ENCODE assay signal across 23 cellular contexts in the genomic region with DNA sequence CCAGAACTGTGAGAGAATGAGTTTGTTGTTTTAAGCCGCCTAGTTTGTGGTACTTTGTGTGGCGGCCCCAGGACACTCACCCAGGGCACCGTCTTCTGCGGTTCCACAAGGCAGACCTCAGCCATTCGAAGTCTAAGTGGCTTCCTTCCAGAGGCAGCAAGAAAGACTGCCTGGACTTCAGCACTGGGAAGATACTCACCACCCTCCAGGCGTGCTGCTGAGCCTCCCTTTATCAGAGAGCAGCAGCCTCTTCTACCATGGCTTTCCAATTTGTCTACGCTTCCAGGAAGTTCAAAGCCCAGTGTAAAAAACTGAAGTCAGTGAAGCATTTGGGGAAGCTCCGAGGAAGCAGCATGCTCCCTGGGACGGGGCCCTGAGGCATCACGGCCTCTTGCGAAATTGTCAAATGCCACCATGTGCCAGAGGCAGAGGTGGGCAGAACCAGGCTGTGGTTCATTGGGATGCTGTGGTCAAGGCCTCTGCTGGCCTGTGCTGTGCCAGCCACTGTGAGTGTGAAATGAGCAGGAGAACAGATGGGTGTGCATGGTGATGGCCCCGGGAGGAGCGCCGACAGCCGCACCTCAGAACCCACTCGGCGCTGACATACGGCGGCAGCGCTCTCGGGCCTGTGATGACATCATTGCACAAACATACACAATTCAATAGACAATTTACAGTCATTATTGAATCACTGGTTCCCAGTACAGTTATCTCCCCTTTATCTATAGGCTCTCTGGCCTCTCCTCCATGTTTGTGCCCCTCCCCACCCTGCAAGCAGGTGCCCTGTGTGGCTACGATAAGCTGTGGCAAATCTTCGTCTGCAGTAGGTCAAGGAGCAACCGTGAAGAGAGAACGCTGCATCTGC.
DNase-seq lines count a peak whose midpoint lies in the region; ATAC-seq and TF ChIP-seq lines count a peak whose summit lies in the region.
"Had no signal": no experiment of that assay in that cellular context is flagged by ENCODE, and none has a peak within 500 bp of the region (broad histone marks: within the 10 kb centered on the region; RNA-seq: fewer than 3 reads in every experiment).

No MANE protein-coding gene starts in this region.

- H3K4ac ChIP-seq in IMR-90 (ENCODE audit: low read depth, low read length) = no peak overlapping the region
- H3K4ac ChIP-seq in mesenchymal stem cell (ENCODE audit: low read depth in 1 of 2, low read length in 2 of 2) = no peak overlapping the region

- H2AFZ ChIP-seq in IMR-90 (replicated peaks; ENCODE audit: low read length, poor library complexity) (no peak overlapping the region), mesenchymal stem cell (ENCODE audit: low read depth, low read length) (no peak overlapping the region)

- H3K18ac ChIP-seq in IMR-90 (ENCODE audit: low read depth, low read length) (no peak overlapping the region), mesenchymal stem cell (ENCODE audit: low read depth in 1 of 2, low read length in 2 of 2) (no peak overlapping the region)

- H4K5ac ChIP-seq in IMR-90 (ENCODE audit: low read depth, low read length) = no peak overlapping the region

- H3K9ac ChIP-seq in IMR-90 (ENCODE audit: low read depth, low read length) (no peak overlapping the region), mesenchymal stem cell (ENCODE audit: low read length) (no peak overlapping the region)

- no peak for TF ChIP-seq CTCF in IMR-90 (conservative IDR thresholded peaks at IDR 0.05; ENCODE audit: low read depth, low read length)
- no peak for TF ChIP-seq CTCF in left lung (IDR thresholded peaks at IDR 0.05)

- no peak overlapping the region for H4K91ac ChIP-seq in IMR-90 (ENCODE audit: insufficient read depth, low read depth, low read length)
- H4K91ac ChIP-seq in mesenchymal stem cell (ENCODE audit: low read length) = no peak overlapping the region

- TF ChIP-seq POLR2A in IMR-90 (IDR thresholded peaks at IDR 0.05; ENCODE audit: low read depth, low read length) = no peak

- H3K27me3 ChIP-seq in IMR-90 (ENCODE audit: control insufficient read depth, insufficient read depth, low read length) = 0 out of 2 replicates have a peak, but pooled peaks cover 2% of the 10 kb centered on the region
- no peaks in the 10 kb centered on the region for H3K27me3 ChIP-seq in left lung
- peaks cover 0 to 12% of the 10 kb centered on the region in 2 experiments for H3K27me3 ChIP-seq in mesenchymal stem cell (ENCODE audit: control insufficient read depth in 1 of 2, insufficient read depth in 1 of 2, low read length in 2 of 2)
- H3K27me3 ChIP-seq: adrenal gland, cardiac muscle cell, gastroesophageal sphincter, stomach had no signal

- H2BK15ac ChIP-seq in IMR-90 (ENCODE audit: low read depth, low read length) (no peak overlapping the region), mesenchymal stem cell (ENCODE audit: low read depth, poor library complexity, severe bottlenecking) (no peak overlapping the region)

- no peak overlapping the region for H3K23ac ChIP-seq in IMR-90 (ENCODE audit: low read depth, low read length)
- H3K23ac ChIP-seq in mesenchymal stem cell (ENCODE audit: low read length in 2 of 2) = no peak overlapping the region

- peaks cover 1% of the 10 kb centered on the region; the same call in 1 of the 2 replicates for H3K36me3 ChIP-seq in IMR-90 (ENCODE audit: control insufficient read depth, insufficient read depth, low read length)
- no peaks in the 10 kb centered on the region for H3K36me3 ChIP-seq in left lung
- H3K36me3 ChIP-seq in mesenchymal stem cell (ENCODE audit: control insufficient read depth in 1 of 2, insufficient read depth in 2 of 2, low read depth in 1 of 2, low read length in 2 of 2) = peaks cover 0 to 35% of the 10 kb centered on the region in 2 experiments

- H2BK120ac ChIP-seq in IMR-90 (ENCODE audit: low read depth, low read length) (no peak overlapping the region), mesenchymal stem cell (ENCODE audit: low read depth, low read length) (no peak overlapping the region)

- no peak overlapping the region for H3K14ac ChIP-seq in IMR-90 (replicated peaks; ENCODE audit: low read depth, low read length)
- H3K14ac ChIP-seq in mesenchymal stem cell (ENCODE audit: low read length in 2 of 2) = no peak overlapping the region

- no peaks in the 10 kb centered on the region; the same call in 1 of the 2 replicates for H4K20me1 ChIP-seq in IMR-90 (ENCODE audit: insufficient read depth, low read length)

- CTCF ChIA-PET in IMR-90 (lab: Yijun Ruan, JAX) = no interaction called here

- peak overlapping the region; percentile 35 for H2AK9ac ChIP-seq in IMR-90 (replicated peaks; ENCODE audit: low read depth, low read length, poor library complexity)

- H3K4me3 ChIP-seq in IMR-90 (ENCODE audit: insufficient read depth, low read depth, low read length) (no peak overlapping the region), left lung (no peak overlapping the region), mesenchymal stem cell (ENCODE audit: insufficient read depth in 1 of 2, low read depth in 1 of 2, low read length in 2 of 2) (no peak overlapping the region)
- H3K4me3 ChIP-seq: adrenal gland, cardiac muscle cell, gastroesophageal sphincter, SK-N-MC, stomach had no signal

- H2BK20ac ChIP-seq in IMR-90 (ENCODE audit: low read depth, low read length) = no peak overlapping the region

- TF ChIP-seq RAD21 in IMR-90 (IDR thresholded peaks at IDR 0.05; ENCODE audit: low read length) = no peak

- H3K9me3 ChIP-seq in IMR-90 (ENCODE audit: control insufficient read depth, insufficient read depth, low read length) (no peaks in the 10 kb centered on the region), left lung (no peaks in the 10 kb centered on the region), mesenchymal stem cell (ENCODE audit: control insufficient read depth, low read length) (no peaks in the 10 kb centered on the region)
- H3K9me3 ChIP-seq: adrenal gland, gastroesophageal sphincter, stomach had no signal

- no peaks in the 10 kb centered on the region for H3K9me1 ChIP-seq in IMR-90 (ENCODE audit: insufficient read depth, low read length)

- H3K27ac ChIP-seq in IMR-90 (ENCODE audit: insufficient read depth, low read length) (no peak overlapping the region), left lung (no peak overlapping the region), mesenchymal stem cell (ENCODE audit: low read length, poor library complexity, severe bottlenecking) (no peak overlapping the region)
- H3K27ac ChIP-seq: adrenal gland, cardiac muscle cell, gastroesophageal sphincter, SK-N-MC, stomach had no signal

- no peak overlapping the region for H2BK12ac ChIP-seq in mesenchymal stem cell (ENCODE audit: low read length in 2 of 2)

- dilution Hi-C loops in IMR-90 (cut with HindIII; ENCODE audit: low sequenced_read_pairs, unreplicated experiment) = no loop called here

- H4K8ac ChIP-seq in IMR-90 (ENCODE audit: low read depth in 2 of 2, low read length in 2 of 2) (no peak overlapping the region), mesenchymal stem cell (ENCODE audit: low read length) (no peak overlapping the region)

- in situ Hi-C loops in IMR-90 (cut with MboI; ENCODE audit: low sequenced_read_pairs) = loop anchor here (25.0 kb wide), 1 partner anchor 98 kb away; no protein-coding TSS in a partner anchor

- WGBS in IMR-90 (ENCODE audit: extremely low coverage in 2 of 2, insufficient read length in 1 of 2), 2 experiments = 86% methylated on average over 10 of the region's 25 CpGs; no CpG with 5 or more reads in 1 of the 2 experiments
- WGBS in mesenchymal stem cell = 94% methylated on average over 25 of the region's 25 CpGs

- no TSS peak for BruUV-seq in IMR-90 (replicated peaks; lab: Mats Ljungman, UMichigan)

- H2AK5ac ChIP-seq in IMR-90 (ENCODE audit: low read depth, low read length) (no peak overlapping the region), mesenchymal stem cell (ENCODE audit: low read length, severe bottlenecking) (no peak overlapping the region)

- ATAC-seq in IMR-90 (ENCODE audit: low read depth) = no peak
- peak; percentile 38 for ATAC-seq in left lung
- ATAC-seq in GM19328 (IDR thresholded peaks at IDR 0.05; ENCODE audit: unreplicated experiment) = no peak
- ATAC-seq in GM18502 (IDR thresholded peaks at IDR 0.05; ENCODE audit: poor library complexity, unreplicated experiment) = no peak
- ATAC-seq: gastroesophageal sphincter, right cardiac atrium had no signal

- intact Hi-C loops in IMR-90 (cut with micrococcal nuclease) = no loop called here
- intact Hi-C loops in left lung (cut with DNase I) = no loop called here

- H3K56ac ChIP-seq in IMR-90 (ENCODE audit: extremely low read depth, insufficient read depth, low read length) = no peak overlapping the region

- no peaks in the 10 kb centered on the region for H3K4me1 ChIP-seq in IMR-90 (ENCODE audit: control insufficient read depth, insufficient read depth, low read length)
- H3K4me1 ChIP-seq in left lung = no peaks in the 10 kb centered on the region
- H3K4me1 ChIP-seq in mesenchymal stem cell (ENCODE audit: control insufficient read depth, insufficient read depth, low read depth, low read length) = peaks cover 4% of the 10 kb centered on the region
- H3K4me1 ChIP-seq: adrenal gland had no signal

- POLR2A ChIA-PET in IMR-90 (lab: Charles Lee; ENCODE audit: unreplicated experiment) = no interaction called here

- DNase-seq in Ammon's horn (ENCODE audit: low spot score) (peak; percentile 35), IMR-90 (no peak), RPMI7951 (ENCODE audit: low read depth) (peak; percentile 4), left lung (peak; percentile 48 to 51), DMS 273 (lab: John Stamatoyannopoulos, UW; ENCODE audit: unreplicated experiment) (no peak), mesenchymal stem cell (no peak)
- DNase-seq: ACHN; activated CD4-positive, alpha-beta T cell treated with anti-CD3 and anti-CD28 coated beads for 48 hours; activated effector memory CD4-positive, alpha-beta T cell treated with Interleukin-2 at 50 U/mL for 16 hours; EL; H7; Karpas-422; NCI-H1694; right cardiac atrium; stimulated activated CD4-positive, alpha-beta T cell treated with anti-CD3 and anti-CD28 coated beads, Interleukin-2, amount 100 ng/mL, for 24 hours; stomach; T1000 had no signal

- H3K4me2 ChIP-seq in IMR-90 (ENCODE audit: low read depth, low read length) (no peak overlapping the region), mesenchymal stem cell (ENCODE audit: low read length, poor library complexity, severe bottlenecking) (no peak overlapping the region)

- H3K79me1 ChIP-seq in IMR-90 (ENCODE audit: low read depth in 1 of 2, low read length in 2 of 2) = no peaks in the 10 kb centered on the region
- no peaks in the 10 kb centered on the region for H3K79me1 ChIP-seq in mesenchymal stem cell (replicated peaks; ENCODE audit: low read length, poor library complexity, severe bottlenecking)

- H2BK5ac ChIP-seq in IMR-90 (ENCODE audit: low read depth, low read length, poor library complexity, severe bottlenecking) = no peak overlapping the region
- no peak overlapping the region for H2BK5ac ChIP-seq in mesenchymal stem cell (ENCODE audit: low read depth, low read length, poor library complexity, severe bottlenecking)

TF ChIP-seq in IMR-90, 13 proteins besides CTCF, POLR2A, EP300 and RAD21 (continues in another document):
- TF ChIP-seq MAFK (IDR thresholded peaks at IDR 0.05; ENCODE audit: low read depth, low read length) (no peak), FOS (IDR thresholded peaks at IDR 0.05; ENCODE audit: low read depth, low read length) (no peak), MAZ (IDR thresholded peaks at IDR 0.05; ENCODE audit: borderline replicate concordance, low read depth, low read length) (no peak), SMC3 (IDR thresholded peaks at IDR 0.05; ENCODE audit: low read depth, low read length) (no peak)

Comparison
In these comparisons a context has a peak if more than half of its experiments do, and no peak if none do; other contexts are left out.
1. DNase-seq: peak in Ammon's horn (single experiment), RPMI7951 (single experiment) and left lung (2 of 2); none in IMR-90 (single experiment), DMS 273 (single experiment) and mesenchymal stem cell (single experiment).